Comparison of ENCODE assay signal across 20 cellular contexts in genomic region chr2:41942278-41942677, GRCh38.
"Had no signal": no experiment of that assay in that cellular context is flagged by ENCODE, and none has a peak within 500 bp of the region (broad histone marks: within the 10 kb centered on the region; RNA-seq: fewer than 3 reads in every experiment).

No MANE protein-coding gene starts in this region.

- FAIRE-seq: kidney, pancreas, small intestine had no signal

- H3K9me3 ChIP-seq: esophagus muscularis mucosa, gastrocnemius medialis, mucosa of descending colon, pancreas, suprapubic skin, thyroid gland, uterus had no signal

- DNase-seq: effector memory CD8-positive, alpha-beta T cell; gastrocnemius medialis; kidney; left colon; mammary epithelial cell; mucosa of descending colon; occipital lobe; pancreas; small intestine; stimulated activated CD4-positive, alpha-beta T cell treated with anti-CD3 and anti-CD28 coated beads, Interleukin-4, amount 100 ng/mL, for 1 hour; stimulated activated CD8-positive, alpha-beta memory T cell treated with anti-CD3 and anti-CD28 coated beads, Interleukin-4, amount 100 ng/mL, for 48 hours; stimulated activated naive CD8-positive, alpha-beta T cell treated with anti-CD3 and anti-CD28 coated beads, Interleukin-15, Interleukin-2, amounts not matched to agents 100 U/mL and 50 U/mL, for 24 hours; thyroid gland; uterus had no signal

- H3K27ac ChIP-seq: epithelial cell of prostate, esophagus muscularis mucosa, gastrocnemius medialis, hepatocyte, pancreas, suprapubic skin, thyroid gland, uterus had no signal

- H3K4me1 ChIP-seq: pancreas had no signal

- H2AFZ ChIP-seq: hepatocyte had no signal

- H3K36me3 ChIP-seq: esophagus muscularis mucosa, gastrocnemius medialis, pancreas, suprapubic skin, thyroid gland, uterus had no signal

- H3K4me3 ChIP-seq: esophagus muscularis mucosa, gastrocnemius medialis, hepatocyte, mucosa of descending colon, pancreas, suprapubic skin, thyroid gland, uterus had no signal

- H3K79me2 ChIP-seq: hepatocyte had no signal

- ATAC-seq: effector memory CD8-positive, alpha-beta T cell; gastrocnemius medialis; left colon; mucosa of descending colon; natural killer cell treated with Interleukin-12 subunit alpha and Interleukin-12 subunit beta and Interleukin-15 and Interleukin-18, amount 100 ng/mL, for 72 hours; pancreas; stimulated activated effector memory CD8-positive, alpha-beta T cell treated with anti-CD3 and anti-CD28 coated beads, Interleukin-12 subunit alpha, Interleukin-12 subunit beta, amount 100 ng/mL, for 72 hours; stimulated activated naive CD8-positive, alpha-beta T cell treated with anti-CD3 and anti-CD28 coated beads, Interleukin-15, Interleukin-2, amounts not matched to agents 100 U/mL and 50 U/mL, for 24 hours had no signal

- H3K27me3 ChIP-seq: esophagus muscularis mucosa, gastrocnemius medialis, hepatocyte, pancreas, suprapubic skin, thyroid gland, uterus had no signal

- H3K4me2 ChIP-seq: hepatocyte had no signal
